ENCODE assay signal across 1 cellular context in the genomic region with DNA sequence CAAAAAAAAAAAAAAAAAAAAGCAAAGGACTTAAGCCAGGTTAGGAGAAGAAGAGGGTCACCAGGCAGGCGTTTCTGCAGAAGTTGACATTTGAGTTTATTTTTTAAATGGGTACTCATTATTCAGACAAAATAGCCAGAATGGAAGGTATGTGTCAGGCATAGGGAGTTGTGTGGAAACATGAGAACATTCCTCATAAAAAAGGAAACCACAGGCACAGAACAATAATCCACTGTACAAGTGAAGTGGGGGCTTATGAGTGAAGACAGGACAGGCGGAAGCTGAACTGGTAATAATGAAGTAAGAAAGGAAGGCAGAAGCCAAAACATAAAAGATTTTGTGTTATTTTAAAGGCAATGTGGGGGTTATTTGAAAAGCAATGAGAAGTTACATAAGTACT.
TF ChIP-seq lines count a peak whose summit lies in the region.

No MANE protein-coding gene starts in this region.

TF ChIP-seq in HEK293, 187 proteins besides CTCF, POLR2A, EP300 and RAD21 (continued from another document and continues in another):
- TF ChIP-seq, protein P1, sequence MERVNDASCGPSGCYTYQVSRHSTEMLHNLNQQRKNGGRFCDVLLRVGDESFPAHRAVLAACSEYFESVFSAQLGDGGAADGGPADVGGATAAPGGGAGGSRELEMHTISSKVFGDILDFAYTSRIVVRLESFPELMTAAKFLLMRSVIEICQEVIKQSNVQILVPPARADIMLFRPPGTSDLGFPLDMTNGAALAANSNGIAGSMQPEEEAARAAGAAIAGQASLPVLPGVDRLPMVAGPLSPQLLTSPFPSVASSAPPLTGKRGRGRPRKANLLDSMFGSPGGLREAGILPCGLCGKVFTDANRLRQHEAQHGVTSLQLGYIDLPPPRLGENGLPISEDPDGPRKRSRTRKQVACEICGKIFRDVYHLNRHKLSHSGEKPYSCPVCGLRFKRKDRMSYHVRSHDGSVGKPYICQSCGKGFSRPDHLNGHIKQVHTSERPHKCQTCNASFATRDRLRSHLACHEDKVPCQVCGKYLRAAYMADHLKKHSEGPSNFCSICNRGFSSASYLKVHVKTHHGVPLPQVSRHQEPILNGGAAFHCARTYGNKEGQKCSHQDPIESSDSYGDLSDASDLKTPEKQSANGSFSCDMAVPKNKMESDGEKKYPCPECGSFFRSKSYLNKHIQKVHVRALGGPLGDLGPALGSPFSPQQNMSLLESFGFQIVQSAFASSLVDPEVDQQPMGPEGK (tag by site-specific recombination; IDR thresholded peaks at IDR 0.05) = peak; percentile 31; the same call in 1 of the 2 replicates
- TF ChIP-seq ZBTB48 (tag by site-specific recombination; IDR thresholded peaks at IDR 0.05) = no peak
- TF ChIP-seq, protein P2, sequence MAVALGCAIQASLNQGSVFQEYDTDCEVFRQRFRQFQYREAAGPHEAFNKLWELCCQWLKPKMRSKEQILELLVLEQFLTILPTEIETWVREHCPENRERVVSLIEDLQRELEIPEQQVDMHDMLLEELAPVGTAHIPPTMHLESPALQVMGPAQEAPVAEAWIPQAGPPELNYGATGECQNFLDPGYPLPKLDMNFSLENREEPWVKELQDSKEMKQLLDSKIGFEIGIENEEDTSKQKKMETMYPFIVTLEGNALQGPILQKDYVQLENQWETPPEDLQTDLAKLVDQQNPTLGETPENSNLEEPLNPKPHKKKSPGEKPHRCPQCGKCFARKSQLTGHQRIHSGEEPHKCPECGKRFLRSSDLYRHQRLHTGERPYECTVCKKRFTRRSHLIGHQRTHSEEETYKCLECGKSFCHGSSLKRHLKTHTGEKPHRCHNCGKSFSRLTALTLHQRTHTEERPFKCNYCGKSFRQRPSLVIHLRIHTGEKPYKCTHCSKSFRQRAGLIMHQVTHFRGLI (tag by site-specific recombination; IDR thresholded peaks at IDR 0.05) = no peak
- TF ChIP-seq ZNF19 (tag by site-specific recombination; IDR thresholded peaks at IDR 0.05; ENCODE audit: low read depth) = no peak
- TF ChIP-seq BCL11A (tag by site-specific recombination; IDR thresholded peaks at IDR 0.05; ENCODE audit: low read depth) = no peak
- no peak for TF ChIP-seq SCRT2 (tag by site-specific recombination; IDR thresholded peaks at IDR 0.05)
- TF ChIP-seq ZNF394 (tag by site-specific recombination; IDR thresholded peaks at IDR 0.05; ENCODE audit: borderline replicate concordance) = no peak
- no peak for TF ChIP-seq ZEB2 (tag by site-specific recombination; IDR thresholded peaks at IDR 0.05)
- no peak for TF ChIP-seq KLF7 (tag by site-specific recombination; IDR thresholded peaks at IDR 0.05; ENCODE audit: borderline replicate concordance)
- TF ChIP-seq ZBTB21 (tag by site-specific recombination; IDR thresholded peaks at IDR 0.05) = no peak
- no peak for TF ChIP-seq ZNF416 (tag by site-specific recombination; IDR thresholded peaks at IDR 0.05)
- no peak for TF ChIP-seq ZNF354C (tag by site-specific recombination; IDR thresholded peaks at IDR 0.05; ENCODE audit: borderline replicate concordance, low read depth)
- TF ChIP-seq ZNF391 (tag by site-specific recombination; IDR thresholded peaks at IDR 0.05; ENCODE audit: borderline replicate concordance, low read depth) = no peak
- TF ChIP-seq ZNF621 (tag by site-specific recombination; IDR thresholded peaks at IDR 0.05) = no peak
- TF ChIP-seq, protein P3, sequence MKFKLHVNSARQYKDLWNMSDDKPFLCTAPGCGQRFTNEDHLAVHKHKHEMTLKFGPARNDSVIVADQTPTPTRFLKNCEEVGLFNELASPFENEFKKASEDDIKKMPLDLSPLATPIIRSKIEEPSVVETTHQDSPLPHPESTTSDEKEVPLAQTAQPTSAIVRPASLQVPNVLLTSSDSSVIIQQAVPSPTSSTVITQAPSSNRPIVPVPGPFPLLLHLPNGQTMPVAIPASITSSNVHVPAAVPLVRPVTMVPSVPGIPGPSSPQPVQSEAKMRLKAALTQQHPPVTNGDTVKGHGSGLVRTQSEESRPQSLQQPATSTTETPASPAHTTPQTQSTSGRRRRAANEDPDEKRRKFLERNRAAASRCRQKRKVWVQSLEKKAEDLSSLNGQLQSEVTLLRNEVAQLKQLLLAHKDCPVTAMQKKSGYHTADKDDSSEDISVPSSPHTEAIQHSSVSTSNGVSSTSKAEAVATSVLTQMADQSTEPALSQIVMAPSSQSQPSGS (tag by site-specific recombination; IDR thresholded peaks at IDR 0.05; ENCODE audit: low read depth) = no peak
- TF ChIP-seq, protein P4, sequence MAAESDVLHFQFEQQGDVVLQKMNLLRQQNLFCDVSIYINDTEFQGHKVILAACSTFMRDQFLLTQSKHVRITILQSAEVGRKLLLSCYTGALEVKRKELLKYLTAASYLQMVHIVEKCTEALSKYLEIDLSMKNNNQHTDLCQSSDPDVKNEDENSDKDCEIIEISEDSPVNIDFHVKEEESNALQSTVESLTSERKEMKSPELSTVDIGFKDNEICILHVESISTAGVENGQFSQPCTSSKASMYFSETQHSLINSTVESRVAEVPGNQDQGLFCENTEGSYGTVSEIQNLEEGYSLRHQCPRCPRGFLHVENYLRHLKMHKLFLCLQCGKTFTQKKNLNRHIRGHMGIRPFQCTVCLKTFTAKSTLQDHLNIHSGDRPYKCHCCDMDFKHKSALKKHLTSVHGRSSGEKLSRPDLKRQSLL (tag by site-specific recombination; IDR thresholded peaks at IDR 0.05) = no peak
- no peak for TF ChIP-seq ZBTB20 (tag by site-specific recombination; IDR thresholded peaks at IDR 0.05)
- 0 out of 2 replicates have a peak, but pooled peaks have one; percentile 50 for TF ChIP-seq ZNF843 (tag by site-specific recombination; IDR thresholded peaks at IDR 0.05)
- TF ChIP-seq, protein P5, sequence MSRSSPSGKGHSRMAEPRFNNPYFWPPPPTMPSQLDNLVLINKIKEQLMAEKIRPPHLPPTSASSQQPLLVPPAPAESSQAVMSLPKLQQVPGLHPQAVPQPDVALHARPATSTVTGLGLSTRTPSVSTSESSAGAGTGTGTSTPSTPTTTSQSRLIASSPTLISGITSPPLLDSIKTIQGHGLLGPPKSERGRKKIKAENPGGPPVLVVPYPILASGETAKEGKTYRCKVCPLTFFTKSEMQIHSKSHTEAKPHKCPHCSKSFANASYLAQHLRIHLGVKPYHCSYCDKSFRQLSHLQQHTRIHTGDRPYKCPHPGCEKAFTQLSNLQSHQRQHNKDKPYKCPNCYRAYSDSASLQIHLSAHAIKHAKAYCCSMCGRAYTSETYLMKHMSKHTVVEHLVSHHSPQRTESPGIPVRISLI (tag by site-specific recombination; IDR thresholded peaks at IDR 0.05) = peak; percentile 73; the same call in 1 of the 2 replicates
- TF ChIP-seq ZNF37A (tag by site-specific recombination; IDR thresholded peaks at IDR 0.05) = no peak
- TF ChIP-seq, protein P6, sequence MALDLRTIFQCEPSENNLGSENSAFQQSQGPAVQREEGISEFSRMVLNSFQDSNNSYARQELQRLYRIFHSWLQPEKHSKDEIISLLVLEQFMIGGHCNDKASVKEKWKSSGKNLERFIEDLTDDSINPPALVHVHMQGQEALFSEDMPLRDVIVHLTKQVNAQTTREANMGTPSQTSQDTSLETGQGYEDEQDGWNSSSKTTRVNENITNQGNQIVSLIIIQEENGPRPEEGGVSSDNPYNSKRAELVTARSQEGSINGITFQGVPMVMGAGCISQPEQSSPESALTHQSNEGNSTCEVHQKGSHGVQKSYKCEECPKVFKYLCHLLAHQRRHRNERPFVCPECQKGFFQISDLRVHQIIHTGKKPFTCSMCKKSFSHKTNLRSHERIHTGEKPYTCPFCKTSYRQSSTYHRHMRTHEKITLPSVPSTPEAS (tag by site-specific recombination; IDR thresholded peaks at IDR 0.05) = no peak
- no peak for TF ChIP-seq GLIS2 (tag by site-specific recombination; IDR thresholded peaks at IDR 0.05)
- TF ChIP-seq ZFP3 (tag by site-specific recombination; IDR thresholded peaks at IDR 0.05; ENCODE audit: low read depth) = no peak; the same call in none of the 2 replicates
- no peak for TF ChIP-seq ZNF132 (tag by site-specific recombination; IDR thresholded peaks at IDR 0.05; ENCODE audit: borderline replicate concordance)
- TF ChIP-seq ZNF184 (tag by site-specific recombination; IDR thresholded peaks at IDR 0.05) = no peak
- TF ChIP-seq KLF1 (tag by site-specific recombination; IDR thresholded peaks at IDR 0.05) = no peak
- TF ChIP-seq, protein P7, sequence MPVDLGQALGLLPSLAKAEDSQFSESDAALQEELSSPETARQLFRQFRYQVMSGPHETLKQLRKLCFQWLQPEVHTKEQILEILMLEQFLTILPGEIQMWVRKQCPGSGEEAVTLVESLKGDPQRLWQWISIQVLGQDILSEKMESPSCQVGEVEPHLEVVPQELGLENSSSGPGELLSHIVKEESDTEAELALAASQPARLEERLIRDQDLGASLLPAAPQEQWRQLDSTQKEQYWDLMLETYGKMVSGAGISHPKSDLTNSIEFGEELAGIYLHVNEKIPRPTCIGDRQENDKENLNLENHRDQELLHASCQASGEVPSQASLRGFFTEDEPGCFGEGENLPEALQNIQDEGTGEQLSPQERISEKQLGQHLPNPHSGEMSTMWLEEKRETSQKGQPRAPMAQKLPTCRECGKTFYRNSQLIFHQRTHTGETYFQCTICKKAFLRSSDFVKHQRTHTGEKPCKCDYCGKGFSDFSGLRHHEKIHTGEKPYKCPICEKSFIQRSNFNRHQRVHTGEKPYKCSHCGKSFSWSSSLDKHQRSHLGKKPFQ (tag by site-specific recombination; IDR thresholded peaks at IDR 0.05) = no peak
- TF ChIP-seq ZNF335 (tag by site-specific recombination; conservative IDR thresholded peaks at IDR 0.05) = no peak
- TF ChIP-seq ZNF792 (tag by site-specific recombination; IDR thresholded peaks at IDR 0.05) = no peak
- TF ChIP-seq REPIN1 (tag by site-specific recombination; IDR thresholded peaks at IDR 0.05; ENCODE audit: low read depth) = no peak
- TF ChIP-seq ZNF140 (tag by site-specific recombination; IDR thresholded peaks at IDR 0.05) = no peak
- TF ChIP-seq, protein P8, sequence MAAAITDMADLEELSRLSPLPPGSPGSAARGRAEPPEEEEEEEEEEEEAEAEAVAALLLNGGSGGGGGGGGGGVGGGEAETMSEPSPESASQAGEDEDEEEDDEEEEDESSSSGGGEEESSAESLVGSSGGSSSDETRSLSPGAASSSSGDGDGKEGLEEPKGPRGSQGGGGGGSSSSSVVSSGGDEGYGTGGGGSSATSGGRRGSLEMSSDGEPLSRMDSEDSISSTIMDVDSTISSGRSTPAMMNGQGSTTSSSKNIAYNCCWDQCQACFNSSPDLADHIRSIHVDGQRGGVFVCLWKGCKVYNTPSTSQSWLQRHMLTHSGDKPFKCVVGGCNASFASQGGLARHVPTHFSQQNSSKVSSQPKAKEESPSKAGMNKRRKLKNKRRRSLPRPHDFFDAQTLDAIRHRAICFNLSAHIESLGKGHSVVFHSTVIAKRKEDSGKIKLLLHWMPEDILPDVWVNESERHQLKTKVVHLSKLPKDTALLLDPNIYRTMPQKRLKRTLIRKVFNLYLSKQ (tag by site-specific recombination; IDR thresholded peaks at IDR 0.05; ENCODE audit: borderline replicate concordance) = no peak
- TF ChIP-seq ZNF560 (tag by site-specific recombination; IDR thresholded peaks at IDR 0.05; ENCODE audit: borderline replicate concordance) = no peak
- no peak for TF ChIP-seq ZNF521 (tag by site-specific recombination; IDR thresholded peaks at IDR 0.05)
- TF ChIP-seq ZNF544 (tag by site-specific recombination; IDR thresholded peaks at IDR 0.05) = no peak
- 0 out of 2 replicates have a peak, but pooled peaks have one; percentile 25 for TF ChIP-seq ZXDB (tag by site-specific recombination; IDR thresholded peaks at IDR 0.05)
- TF ChIP-seq ZNF155 (tag by site-specific recombination; IDR thresholded peaks at IDR 0.05) = no peak
- no peak; the same call in 1 of the 2 replicates for TF ChIP-seq TRIM28 (IDR thresholded peaks at IDR 0.05; ENCODE audit: borderline replicate concordance, low read length)
- no peak for TF ChIP-seq SETDB1 (IDR thresholded peaks at IDR 0.05; ENCODE audit: insufficient read length, low read length)
- no peak for TF ChIP-seq GLI4 (tag by site-specific recombination; IDR thresholded peaks at IDR 0.05)
- TF ChIP-seq SP2 (tag by site-specific recombination; IDR thresholded peaks at IDR 0.05) = no peak
- TF ChIP-seq ZNF76 (tag by site-specific recombination; IDR thresholded peaks at IDR 0.05; ENCODE audit: borderline replicate concordance, low read depth) = no peak
- no peak for TF ChIP-seq ZNF571 (tag by site-specific recombination; IDR thresholded peaks at IDR 0.05)
- no peak for TF ChIP-seq ZNF426 (tag by site-specific recombination; IDR thresholded peaks at IDR 0.05)
- TF ChIP-seq, protein P9, sequence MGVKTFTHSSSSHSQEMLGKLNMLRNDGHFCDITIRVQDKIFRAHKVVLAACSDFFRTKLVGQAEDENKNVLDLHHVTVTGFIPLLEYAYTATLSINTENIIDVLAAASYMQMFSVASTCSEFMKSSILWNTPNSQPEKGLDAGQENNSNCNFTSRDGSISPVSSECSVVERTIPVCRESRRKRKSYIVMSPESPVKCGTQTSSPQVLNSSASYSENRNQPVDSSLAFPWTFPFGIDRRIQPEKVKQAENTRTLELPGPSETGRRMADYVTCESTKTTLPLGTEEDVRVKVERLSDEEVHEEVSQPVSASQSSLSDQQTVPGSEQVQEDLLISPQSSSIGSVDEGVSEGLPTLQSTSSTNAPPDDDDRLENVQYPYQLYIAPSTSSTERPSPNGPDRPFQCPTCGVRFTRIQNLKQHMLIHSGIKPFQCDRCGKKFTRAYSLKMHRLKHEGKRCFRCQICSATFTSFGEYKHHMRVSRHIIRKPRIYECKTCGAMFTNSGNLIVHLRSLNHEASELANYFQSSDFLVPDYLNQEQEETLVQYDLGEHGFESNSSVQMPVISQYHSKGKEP (tag by site-specific recombination; IDR thresholded peaks at IDR 0.05) = peak; percentile 33; the same call in 1 of the 2 replicates
- no peak for TF ChIP-seq ZNF175 (tag by site-specific recombination; IDR thresholded peaks at IDR 0.05)
- no peak for TF ChIP-seq ZNF112 (tag by site-specific recombination; IDR thresholded peaks at IDR 0.05)
- TF ChIP-seq, protein P10, sequence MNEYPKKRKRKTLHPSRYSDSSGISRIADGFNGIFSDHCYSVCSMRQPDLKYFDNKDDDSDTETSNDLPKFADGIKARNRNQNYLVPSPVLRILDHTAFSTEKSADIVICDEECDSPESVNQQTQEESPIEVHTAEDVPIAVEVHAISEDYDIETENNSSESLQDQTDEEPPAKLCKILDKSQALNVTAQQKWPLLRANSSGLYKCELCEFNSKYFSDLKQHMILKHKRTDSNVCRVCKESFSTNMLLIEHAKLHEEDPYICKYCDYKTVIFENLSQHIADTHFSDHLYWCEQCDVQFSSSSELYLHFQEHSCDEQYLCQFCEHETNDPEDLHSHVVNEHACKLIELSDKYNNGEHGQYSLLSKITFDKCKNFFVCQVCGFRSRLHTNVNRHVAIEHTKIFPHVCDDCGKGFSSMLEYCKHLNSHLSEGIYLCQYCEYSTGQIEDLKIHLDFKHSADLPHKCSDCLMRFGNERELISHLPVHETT (tag by site-specific recombination; IDR thresholded peaks at IDR 0.05) = no peak
- TF ChIP-seq, protein P11, sequence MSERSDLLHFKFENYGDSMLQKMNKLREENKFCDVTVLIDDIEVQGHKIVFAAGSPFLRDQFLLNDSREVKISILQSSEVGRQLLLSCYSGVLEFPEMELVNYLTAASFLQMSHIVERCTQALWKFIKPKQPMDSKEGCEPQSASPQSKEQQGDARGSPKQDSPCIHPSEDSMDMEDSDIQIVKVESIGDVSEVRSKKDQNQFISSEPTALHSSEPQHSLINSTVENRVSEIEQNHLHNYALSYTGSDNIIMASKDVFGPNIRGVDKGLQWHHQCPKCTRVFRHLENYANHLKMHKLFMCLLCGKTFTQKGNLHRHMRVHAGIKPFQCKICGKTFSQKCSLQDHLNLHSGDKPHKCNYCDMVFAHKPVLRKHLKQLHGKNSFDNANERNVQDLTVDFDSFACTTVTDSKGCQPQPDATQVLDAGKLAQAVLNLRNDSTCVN (tag by site-specific recombination; optimal IDR thresholded peaks at IDR 0.05) = no peak
- no peak for TF ChIP-seq ZNF555 (tag by site-specific recombination; conservative IDR thresholded peaks at IDR 0.05)
- peak; percentile 75 for TF ChIP-seq WT1 (tag by site-specific recombination; IDR thresholded peaks at IDR 0.05)
- no peak for TF ChIP-seq PRDM1 (tag by site-specific recombination; IDR thresholded peaks at IDR 0.05)
